34 cellular contexts compared by ENCODE assay signal in genomic region chr3:165619077-165619476, GRCh38.
"Had no signal": no experiment of that assay in that cellular context is flagged by ENCODE, and none has a peak within 500 bp of the region (broad histone marks: within the 10 kb centered on the region; RNA-seq: fewer than 3 reads in every experiment).

No MANE protein-coding gene starts in this region.

- H3K9me3 ChIP-seq: MG63 had no signal

- H3K36me3 ChIP-seq: MG63 had no signal

- H3K9ac ChIP-seq: KMS-11 had no signal

- DNase-seq: Karpas-422, Kasumi-1, MG63, MM.1S, MV-4-11, NCI-H1048, NCI-H1092, NCI-H1092 treated with DMSO at 0.1 percent for 48 hours, NCI-H1105, NCI-H1105 treated with DMSO at 0.1 percent for 48 hours, NCI-H1417, NCI-H1417 treated with DMSO at 0.1 percent for 48 hours, NCI-H1436, NCI-H1436 treated with DMSO at 0.1 percent for 48 hours, NCI-H146, NCI-H1694, NCI-H1694 treated with DMSO at 0.1 percent for 48 hours, NCI-H187, NCI-H187 treated with DMSO at 0.1 percent for 48 hours, NCI-H1930, NCI-H2029, NCI-H2029 treated with DMSO at 0.1 percent for 48 hours, NCI-H2081, NCI-H2081 treated with DMSO at 0.1 percent for 48 hours, NCI-H2107, NCI-H2171, NCI-H2171 treated with DMSO at 0.1 percent for 48 hours, NCI-H2227 treated with DMSO at 0.1 percent for 48 hours, NCI-H226, NCI-H345, NCI-H446, NCI-H446 treated with DMSO at 0.1 percent for 48 hours, NCI-H510A had no signal

- H3K4me2 ChIP-seq: KMS-11 had no signal

- H3K4me3 ChIP-seq: MG63 had no signal

- H3K27ac ChIP-seq: KMS-11 had no signal

- H3K27me3 ChIP-seq: MG63 had no signal
